In genomic region chr1:94924967-94925366, GRCh38 we compare ENCODE assay signal across 2 cellular contexts.
TF ChIP-seq lines count a peak whose summit lies in the region.

No MANE protein-coding gene starts in this region.

TF ChIP-seq in SK-N-SH treated with all-trans-retinoic acid at 6 μM for 48 hours, 23 proteins besides CTCF, POLR2A, EP300 and RAD21:
- TF ChIP-seq, protein P1, sequence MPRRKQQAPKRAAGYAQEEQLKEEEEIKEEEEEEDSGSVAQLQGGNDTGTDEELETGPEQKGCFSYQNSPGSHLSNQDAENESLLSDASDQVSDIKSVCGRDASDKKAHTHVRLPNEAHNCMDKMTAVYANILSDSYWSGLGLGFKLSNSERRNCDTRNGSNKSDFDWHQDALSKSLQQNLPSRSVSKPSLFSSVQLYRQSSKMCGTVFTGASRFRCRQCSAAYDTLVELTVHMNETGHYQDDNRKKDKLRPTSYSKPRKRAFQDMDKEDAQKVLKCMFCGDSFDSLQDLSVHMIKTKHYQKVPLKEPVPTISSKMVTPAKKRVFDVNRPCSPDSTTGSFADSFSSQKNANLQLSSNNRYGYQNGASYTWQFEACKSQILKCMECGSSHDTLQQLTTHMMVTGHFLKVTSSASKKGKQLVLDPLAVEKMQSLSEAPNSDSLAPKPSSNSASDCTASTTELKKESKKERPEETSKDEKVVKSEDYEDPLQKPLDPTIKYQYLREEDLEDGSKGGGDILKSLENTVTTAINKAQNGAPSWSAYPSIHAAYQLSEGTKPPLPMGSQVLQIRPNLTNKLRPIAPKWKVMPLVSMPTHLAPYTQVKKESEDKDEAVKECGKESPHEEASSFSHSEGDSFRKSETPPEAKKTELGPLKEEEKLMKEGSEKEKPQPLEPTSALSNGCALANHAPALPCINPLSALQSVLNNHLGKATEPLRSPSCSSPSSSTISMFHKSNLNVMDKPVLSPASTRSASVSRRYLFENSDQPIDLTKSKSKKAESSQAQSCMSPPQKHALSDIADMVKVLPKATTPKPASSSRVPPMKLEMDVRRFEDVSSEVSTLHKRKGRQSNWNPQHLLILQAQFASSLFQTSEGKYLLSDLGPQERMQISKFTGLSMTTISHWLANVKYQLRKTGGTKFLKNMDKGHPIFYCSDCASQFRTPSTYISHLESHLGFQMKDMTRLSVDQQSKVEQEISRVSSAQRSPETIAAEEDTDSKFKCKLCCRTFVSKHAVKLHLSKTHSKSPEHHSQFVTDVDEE (CRISPR knock-in tag; IDR thresholded peaks at IDR 0.05): no peak
- TF ChIP-seq PPARA (CRISPR knock-in tag; IDR thresholded peaks at IDR 0.05; ENCODE audit: borderline replicate concordance): no peak
- TF ChIP-seq, protein P2, sequence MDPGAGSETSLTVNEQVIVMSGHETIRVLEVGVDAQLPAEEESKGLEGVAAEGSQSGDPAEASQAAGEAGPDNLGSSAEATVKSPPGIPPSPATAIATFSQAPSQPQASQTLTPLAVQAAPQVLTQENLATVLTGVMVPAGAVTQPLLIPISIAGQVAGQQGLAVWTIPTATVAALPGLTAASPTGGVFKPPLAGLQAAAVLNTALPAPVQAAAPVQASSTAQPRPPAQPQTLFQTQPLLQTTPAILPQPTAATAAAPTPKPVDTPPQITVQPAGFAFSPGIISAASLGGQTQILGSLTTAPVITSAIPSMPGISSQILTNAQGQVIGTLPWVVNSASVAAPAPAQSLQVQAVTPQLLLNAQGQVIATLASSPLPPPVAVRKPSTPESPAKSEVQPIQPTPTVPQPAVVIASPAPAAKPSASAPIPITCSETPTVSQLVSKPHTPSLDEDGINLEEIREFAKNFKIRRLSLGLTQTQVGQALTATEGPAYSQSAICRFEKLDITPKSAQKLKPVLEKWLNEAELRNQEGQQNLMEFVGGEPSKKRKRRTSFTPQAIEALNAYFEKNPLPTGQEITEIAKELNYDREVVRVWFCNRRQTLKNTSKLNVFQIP (CRISPR knock-in tag; IDR thresholded peaks at IDR 0.05; ENCODE audit: borderline replicate concordance, low read depth): no peak
- no peak for TF ChIP-seq ZC3H10 (CRISPR knock-in tag; IDR thresholded peaks at IDR 0.05)
- no peak for TF ChIP-seq GLIS3 (CRISPR knock-in tag; IDR thresholded peaks at IDR 0.05)
- TF ChIP-seq ESRRG (CRISPR knock-in tag; IDR thresholded peaks at IDR 0.05): no peak
- TF ChIP-seq ISL1 (CRISPR knock-in tag; IDR thresholded peaks at IDR 0.05): no peak
- no peak for TF ChIP-seq ZNF70 (CRISPR knock-in tag; IDR thresholded peaks at IDR 0.05)
- TF ChIP-seq SNAI2 (CRISPR knock-in tag; IDR thresholded peaks at IDR 0.05): no peak
TF ChIP-seq in SK-N-SH treated with all-trans-retinoic acid at 6 μM for 48 hours: peak in this region for 0.

TF ChIP-seq in HepG2, 621 proteins besides CTCF, POLR2A, EP300 and RAD21:
- TF ChIP-seq ZMAT5 (CRISPR knock-in tag; IDR thresholded peaks at IDR 0.05; ENCODE audit: borderline replicate concordance, low read depth): no peak
- no peak for TF ChIP-seq DMAP1 (CRISPR knock-in tag; IDR thresholded peaks at IDR 0.05)
- TF ChIP-seq, protein P3, sequence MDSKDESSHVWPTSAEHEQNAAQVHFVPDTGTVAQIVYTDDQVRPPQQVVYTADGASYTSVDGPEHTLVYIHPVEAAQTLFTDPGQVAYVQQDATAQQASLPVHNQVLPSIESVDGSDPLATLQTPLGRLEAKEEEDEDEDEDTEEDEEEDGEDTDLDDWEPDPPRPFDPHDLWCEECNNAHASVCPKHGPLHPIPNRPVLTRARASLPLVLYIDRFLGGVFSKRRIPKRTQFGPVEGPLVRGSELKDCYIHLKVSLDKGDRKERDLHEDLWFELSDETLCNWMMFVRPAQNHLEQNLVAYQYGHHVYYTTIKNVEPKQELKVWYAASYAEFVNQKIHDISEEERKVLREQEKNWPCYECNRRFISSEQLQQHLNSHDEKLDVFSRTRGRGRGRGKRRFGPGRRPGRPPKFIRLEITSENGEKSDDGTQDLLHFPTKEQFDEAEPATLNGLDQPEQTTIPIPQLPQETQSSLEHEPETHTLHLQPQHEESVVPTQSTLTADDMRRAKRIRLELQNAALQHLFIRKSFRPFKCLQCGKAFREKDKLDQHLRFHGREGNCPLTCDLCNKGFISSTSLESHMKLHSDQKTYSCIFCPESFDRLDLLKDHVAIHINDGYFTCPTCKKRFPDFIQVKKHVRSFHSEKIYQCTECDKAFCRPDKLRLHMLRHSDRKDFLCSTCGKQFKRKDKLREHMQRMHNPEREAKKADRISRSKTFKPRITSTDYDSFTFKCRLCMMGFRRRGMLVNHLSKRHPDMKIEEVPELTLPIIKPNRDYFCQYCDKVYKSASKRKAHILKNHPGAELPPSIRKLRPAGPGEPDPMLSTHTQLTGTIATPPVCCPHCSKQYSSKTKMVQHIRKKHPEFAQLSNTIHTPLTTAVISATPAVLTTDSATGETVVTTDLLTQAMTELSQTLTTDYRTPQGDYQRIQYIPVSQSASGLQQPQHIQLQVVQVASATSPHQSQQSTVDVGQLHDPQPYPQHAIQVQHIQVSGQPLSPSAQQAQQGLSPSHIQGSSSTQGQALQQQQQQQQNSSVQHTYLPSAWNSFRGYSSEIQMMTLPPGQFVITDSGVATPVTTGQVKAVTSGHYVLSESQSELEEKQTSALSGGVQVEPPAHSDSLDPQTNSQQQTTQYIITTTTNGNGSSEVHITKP (CRISPR knock-in tag; IDR thresholded peaks at IDR 0.05; ENCODE audit: low read depth): no peak
- TF ChIP-seq ZNF788 (CRISPR knock-in tag; IDR thresholded peaks at IDR 0.05; ENCODE audit: borderline replicate concordance): no peak
- no peak for TF ChIP-seq TIGD3 (CRISPR knock-in tag; IDR thresholded peaks at IDR 0.05; ENCODE audit: borderline replicate concordance)
- 0 out of 2 replicates have a peak, but pooled peaks have one; percentile 29 for TF ChIP-seq MAFF (IDR thresholded peaks at IDR 0.05; ENCODE audit: low read depth, low read length)
- TF ChIP-seq TAF15 (IDR thresholded peaks at IDR 0.05; ENCODE audit: low read depth, low read length, poor library complexity, severe bottlenecking): no peak
- TF ChIP-seq MAFG (CRISPR knock-in tag; IDR thresholded peaks at IDR 0.05): no peak
- TF ChIP-seq IRF2 (CRISPR knock-in tag; IDR thresholded peaks at IDR 0.05): no peak
- TF ChIP-seq MAFK (conservative IDR thresholded peaks at IDR 0.05 in 1 of 2, IDR thresholded peaks at IDR 0.05 in 1 of 2; ENCODE audit: low read length in 2 of 2): 0 out of 4 replicates have a peak, but pooled peaks have one; percentile 13 to 32
- TF ChIP-seq ZNF333 (CRISPR knock-in tag; IDR thresholded peaks at IDR 0.05; ENCODE audit: borderline replicate concordance): no peak
- no peak for TF ChIP-seq SMYD3 (CRISPR knock-in tag; IDR thresholded peaks at IDR 0.05)
- TF ChIP-seq ZNF615 (CRISPR knock-in tag; IDR thresholded peaks at IDR 0.05; ENCODE audit: borderline replicate concordance): no peak
- TF ChIP-seq NR2C2 (CRISPR knock-in tag; IDR thresholded peaks at IDR 0.05; ENCODE audit: borderline replicate concordance): no peak
- no peak for TF ChIP-seq USF2 (IDR thresholded peaks at IDR 0.05; ENCODE audit: low read depth, low read length)
- 0 out of 2 replicates have a peak, but pooled peaks have one; percentile 32 for TF ChIP-seq USF2 (CRISPR knock-in tag; IDR thresholded peaks at IDR 0.05; ENCODE audit: borderline replicate concordance)
- TF ChIP-seq ZZZ3 (CRISPR knock-in tag; IDR thresholded peaks at IDR 0.05; ENCODE audit: borderline replicate concordance): no peak
